In genomic region chr12:92088802-92089201, GRCh38 we compare ENCODE assay signal across 25 cellular contexts. TPM values are rescaled to one million over a fixed set of nuclear protein-coding genes. Genes with fewer than 3 reads are reported as not detected.
A peak's percentile ranks its signal among the peaks of the same experiment; 100 is the strongest.
DNase-seq lines count a peak whose midpoint lies in the region; ATAC-seq and TF ChIP-seq lines count a peak whose summit lies in the region.
"Had no signal": no experiment of that assay in that cellular context is flagged by ENCODE, and none has a peak within 500 bp of the region (broad histone marks: within the 10 kb centered on the region; RNA-seq: fewer than 3 reads in every experiment).

No MANE protein-coding gene starts in this region.

- H3K27ac ChIP-seq in CD4-positive, alpha-beta T cell (ENCODE audit: low read depth, low read length) = no peak overlapping the region
- peak overlapping the region; percentile 80 for H3K27ac ChIP-seq in neutrophil
- H3K27ac ChIP-seq: colonic mucosa, esophagus squamous epithelium, gastroesophageal sphincter, GM23248, thoracic aorta had no signal

- no peak overlapping the region for H3K4me3 ChIP-seq in adipocyte (ENCODE audit: low read length)
- H3K4me3 ChIP-seq in neutrophil (ENCODE audit: low read depth in 1 of 2, low read length in 1 of 2) = peak overlapping the region; percentile 2 to 26
- H3K4me3 ChIP-seq: colonic mucosa, esophagus squamous epithelium, gastroesophageal sphincter, GM12878, GM23248, thoracic aorta had no signal

- H3K4me1 ChIP-seq in adipocyte (ENCODE audit: control insufficient read depth, insufficient read depth, low read length) = peaks cover 11% of the 10 kb centered on the region
- H3K4me1 ChIP-seq in neutrophil (ENCODE audit: control insufficient read depth in 1 of 2, insufficient read depth in 1 of 2, low read depth in 1 of 2, low read length in 1 of 2) = peaks cover 33 to 41% of the 10 kb centered on the region in 2 experiments
- H3K4me1 ChIP-seq: colonic mucosa, gastroesophageal sphincter had no signal

- H3K27ac Mint-ChIP-seq in activated T-cell treated with anti-CD3 and anti-CD28 coated beads, Interleukin-2, amount 50 U/mL, for 72 hours = peak overlapping the region; percentile 15
- peak overlapping the region; percentile 1 for H3K27ac Mint-ChIP-seq in CD4-positive, alpha-beta T cell
- H3K27ac Mint-ChIP-seq: activated naive CD8-positive, alpha-beta T cell treated with anti-CD3 and anti-CD28 coated beads, Interleukin-2, amount 10 ng/mL, durations not matched to agents 7 days and 5 days; stimulated activated effector memory CD8-positive, alpha-beta T cell treated with anti-CD3 and anti-CD28 coated beads, Interleukin-12 subunit alpha, Interleukin-12 subunit beta, amount 100 ng/mL, for 72 hours had no signal

- H3K4me3 Mint-ChIP-seq in activated T-cell treated with anti-CD3 and anti-CD28 coated beads, Interleukin-2, amount 50 U/mL, for 72 hours = peak overlapping the region in 1 of 2 donors; percentile 12
- H3K4me3 Mint-ChIP-seq in CD4-positive, alpha-beta T cell = no peak overlapping the region
- H3K4me3 Mint-ChIP-seq: activated naive CD8-positive, alpha-beta T cell treated with anti-CD3 and anti-CD28 coated beads, Interleukin-2, amount 10 ng/mL, durations not matched to agents 7 days and 5 days; brain; stimulated activated effector memory CD8-positive, alpha-beta T cell treated with anti-CD3 and anti-CD28 coated beads, Interleukin-12 subunit alpha, Interleukin-12 subunit beta, amount 100 ng/mL, for 72 hours had no signal

- H3K36me3 ChIP-seq in adipocyte (ENCODE audit: control insufficient read depth, insufficient read depth, low read length, severe bottlenecking) (no peaks in the 10 kb centered on the region), neutrophil (no peaks in the 10 kb centered on the region)
- H3K36me3 ChIP-seq: colonic mucosa, esophagus squamous epithelium, gastroesophageal sphincter, thoracic aorta had no signal

- POLR2A ChIA-PET in CD4-positive, alpha-beta T cell (lab: Charles Lee) = interaction anchor here (1.3 to 2.0 kb wide), 2 partner anchors 33 to 47 kb away, joined by 4 read pairs; no protein-coding TSS in a partner anchor

- H3K27me3 Mint-ChIP-seq in activated T-cell treated with anti-CD3 and anti-CD28 coated beads, Interleukin-2, amount 50 U/mL, for 72 hours (ENCODE audit: low read depth) = no peaks in the 10 kb centered on the region
- H3K27me3 Mint-ChIP-seq in CD4-positive, alpha-beta T cell = no peaks in the 10 kb centered on the region
- H3K27me3 Mint-ChIP-seq: activated naive CD8-positive, alpha-beta T cell treated with anti-CD3 and anti-CD28 coated beads, Interleukin-2, amount 10 ng/mL, durations not matched to agents 7 days and 5 days had no signal

- TF ChIP-seq POLR2A in GM18505 (IDR thresholded peaks at IDR 0.05; ENCODE audit: borderline replicate concordance, extremely low read depth, insufficient read depth, insufficient read length) = no peak

- no peak for TF ChIP-seq CTCF in CD4-positive, alpha-beta T cell (IDR thresholded peaks at IDR 0.05)
- no peak for TF ChIP-seq CTCF in neutrophil (IDR thresholded peaks at IDR 0.05)

- no peak overlapping the region for H3K9ac ChIP-seq in adipocyte (ENCODE audit: low read length)
- H3K9ac ChIP-seq: GM23248 had no signal

- no peaks in the 10 kb centered on the region for H3K27me3 ChIP-seq in CD4-positive, alpha-beta T cell (ENCODE audit: control insufficient read depth, insufficient read depth, low read length)
- H3K27me3 ChIP-seq in adipocyte (replicated peaks; ENCODE audit: control insufficient read depth, insufficient read depth, low read length) (no peaks in the 10 kb centered on the region), neutrophil (no peaks in the 10 kb centered on the region)
- H3K27me3 ChIP-seq: colonic mucosa, esophagus squamous epithelium, gastroesophageal sphincter had no signal

- CTCF ChIA-PET in CD4-positive, alpha-beta T cell (lab: Charles Lee) = interaction anchor here (0.7 to 2.4 kb wide), 3 partner anchors 14 to 123 kb away, joined by 3 to 5 read pairs (median 4); no protein-coding TSS in a partner anchor

- no peak for ATAC-seq in activated T-cell treated with anti-CD3 and anti-CD28 coated beads, Interleukin-2, amount 50 U/mL, for 72 hours (replicated peaks in 1 of 2)
- ATAC-seq in CD4-positive, alpha-beta T cell (ENCODE audit: poor library complexity) = no peak
- ATAC-seq in GM18505 (IDR thresholded peaks at IDR 0.05; ENCODE audit: unreplicated experiment) = no peak
- ATAC-seq: gastroesophageal sphincter; GM12878; stimulated activated effector memory CD8-positive, alpha-beta T cell treated with anti-CD3 and anti-CD28 coated beads, Interleukin-12 subunit alpha, Interleukin-12 subunit beta, amount 100 ng/mL, for 72 hours had no signal

- intact Hi-C loops in CD4-positive, alpha-beta T cell (cut with DNase I, micrococcal nuclease) = no loop called here

- DNase-seq in activated T-cell treated with anti-CD3 and anti-CD28 coated beads, Interleukin-2, amount 50 U/mL, for 72 hours = no peak
- no peak for DNase-seq in activated T-cell treated with anti-CD3 and anti-CD28 coated beads, Interleukin-2, amount 50 U/mL, for 1 hour
- no peak for DNase-seq in CD4-positive, alpha-beta T cell
- peak; percentile 30 for DNase-seq in adipocyte (ENCODE audit: low read depth)
- DNase-seq in NCI-H146 (lab: John Stamatoyannopoulos, UW) = no peak
- DNase-seq in RKO (ENCODE audit: low spot score) = no peak
- DNase-seq: ACHN; activated CD4-positive, alpha-beta T cell treated with anti-CD3 and anti-CD28 coated beads for 4 hours; activated naive CD8-positive, alpha-beta T cell treated with anti-CD3 and anti-CD28 coated beads, Interleukin-2, amount 10 ng/mL, durations not matched to agents 7 days and 5 days; C1 segment of cervical spinal cord; colonic mucosa; esophagus squamous epithelium; GM23248; kidney glomerular epithelial cell; NCI-H1048; NCI-H2107; NCI-H526; SHP77 treated with DMSO at 0.1 percent for 48 hours had no signal

- H3K4me1 Mint-ChIP-seq in activated T-cell treated with anti-CD3 and anti-CD28 coated beads, Interleukin-2, amount 50 U/mL, for 72 hours (ENCODE audit: low read depth) = peaks cover 28% of the 10 kb centered on the region
- H3K4me1 Mint-ChIP-seq in CD4-positive, alpha-beta T cell (ENCODE audit: low read depth) = peaks cover 62% of the 10 kb centered on the region

- H3K9me3 ChIP-seq in CD4-positive, alpha-beta T cell (ENCODE audit: control insufficient read depth, low read length) = no peaks in the 10 kb centered on the region
- H3K9me3 ChIP-seq in adipocyte (ENCODE audit: control insufficient read depth, low read length) = no peaks in the 10 kb centered on the region
- no peaks in the 10 kb centered on the region for H3K9me3 ChIP-seq in neutrophil
- H3K9me3 ChIP-seq: colonic mucosa, esophagus squamous epithelium, gastroesophageal sphincter, thoracic aorta had no signal

- H3K36me3 Mint-ChIP-seq in activated T-cell treated with anti-CD3 and anti-CD28 coated beads, Interleukin-2, amount 50 U/mL, for 72 hours (ENCODE audit: insufficient read depth in 2 of 2) = no peaks in the 10 kb centered on the region
- peaks cover 19% of the 10 kb centered on the region for H3K36me3 Mint-ChIP-seq in CD4-positive, alpha-beta T cell (ENCODE audit: low read depth)
- H3K36me3 Mint-ChIP-seq: brain; stimulated activated effector memory CD8-positive, alpha-beta T cell treated with anti-CD3 and anti-CD28 coated beads, Interleukin-12 subunit alpha, Interleukin-12 subunit beta, amount 100 ng/mL, for 72 hours had no signal

- no peaks in the 10 kb centered on the region for H3K9me3 Mint-ChIP-seq in activated T-cell treated with anti-CD3 and anti-CD28 coated beads, Interleukin-2, amount 50 U/mL, for 72 hours
- peaks cover 3% of the 10 kb centered on the region for H3K9me3 Mint-ChIP-seq in CD4-positive, alpha-beta T cell
- H3K9me3 Mint-ChIP-seq: activated naive CD8-positive, alpha-beta T cell treated with anti-CD3 and anti-CD28 coated beads, Interleukin-2, amount 10 ng/mL, durations not matched to agents 7 days and 5 days; stimulated activated effector memory CD8-positive, alpha-beta T cell treated with anti-CD3 and anti-CD28 coated beads, Interleukin-12 subunit alpha, Interleukin-12 subunit beta, amount 100 ng/mL, for 72 hours had no signal

RNA-seq across cellular contexts. Expression of gene BTG1, which starts 56.8 kb away (rescaled TPM):
- 100 to 1,000 TPM; 258 to 337 TPM for total RNA-seq in activated T-cell treated with anti-CD3 and anti-CD28 coated beads, Interleukin-2, amount 50 U/mL, for 72 hours
- 1,000 to 10,000 TPM; 1,698 to 1,774 TPM for total RNA-seq in CD4-positive, alpha-beta T cell

Comparison
In these comparisons a context has a peak if more than half of its experiments do, and no peak if none do; other contexts are left out.
1. RNA of gene BTG1, which starts 56.8 kb away (total RNA-seq): 1,698 to 1,774 TPM in CD4-positive, alpha-beta T cell; 258 to 337 TPM in activated T-cell treated with anti-CD3 and anti-CD28 coated beads, Interleukin-2, amount 50 U/mL, for 72 hours; every median in the first group is over 4 times any median in the second.